8 cellular contexts compared by ENCODE assay signal in genomic region chr6:157020398-157021266, GRCh38.
A peak's percentile ranks its signal among the peaks of the same experiment; 100 is the strongest.
DNase-seq lines count a peak whose midpoint lies in the region; ATAC-seq and TF ChIP-seq lines count a peak whose summit lies in the region.

No MANE protein-coding gene starts in this region.

- peak overlapping the region; percentile 80 for H3K9ac ChIP-seq in neural cell (ENCODE audit: low read length)

- H3K27me3 ChIP-seq in neural cell (ENCODE audit: insufficient read depth, low read depth, low read length) (no peaks in the 10 kb centered on the region), tibial artery (no peaks in the 10 kb centered on the region)

- TF ChIP-seq CTCF in C4-2B (conservative IDR thresholded peaks at IDR 0.05) (no peak), neural cell (IDR thresholded peaks at IDR 0.05; ENCODE audit: poor library complexity, severe bottlenecking) (no peak), tibial artery (IDR thresholded peaks at IDR 0.05) (no peak)

- ATAC-seq in GM19023 (IDR thresholded peaks at IDR 0.05; ENCODE audit: unreplicated experiment) (peak; percentile 39), HG03159 (IDR thresholded peaks at IDR 0.05; ENCODE audit: unreplicated experiment) (peak; percentile 44)

- peak overlapping the region; percentile 93 for H3K27ac ChIP-seq in C4-2B
- H3K27ac ChIP-seq in neural cell (ENCODE audit: low read length), result peak overlapping the region; percentile 81
- H3K27ac ChIP-seq in tibial artery, result peak overlapping the region; percentile 95 to 98

- H3K4me2 ChIP-seq in neural cell (ENCODE audit: low read length), result no peak overlapping the region

- H3K79me2 ChIP-seq in neural cell (replicated peaks; ENCODE audit: insufficient read depth, low read length), result peaks cover 44% of the 10 kb centered on the region

- H3K9me2 ChIP-seq in neural cell (ENCODE audit: insufficient read depth, low read length), result no peaks in the 10 kb centered on the region

- H3K9me3 ChIP-seq in neural cell (ENCODE audit: low read length), result no peaks in the 10 kb centered on the region
- no peaks in the 10 kb centered on the region for H3K9me3 ChIP-seq in tibial artery

- peaks cover 3 to 59% (median 20%) of the 10 kb centered on the region in 4 donors for H3K4me1 ChIP-seq in tibial artery

- H3K4me3 ChIP-seq in neural cell (ENCODE audit: low read length) (peak overlapping the region; percentile 85), tibial artery (peak overlapping the region; percentile 68 to 90)

- H3K36me3 ChIP-seq in neural cell (ENCODE audit: insufficient read depth, low read length) (no peaks in the 10 kb centered on the region), tibial artery (no peaks in the 10 kb centered on the region)

- TF ChIP-seq EP300 in neural cell (conservative IDR thresholded peaks at IDR 0.05; ENCODE audit: poor library complexity, severe bottlenecking), result no peak

- DNase-seq in NCI-H774 (lab: John Stamatoyannopoulos, UW) (peak; percentile 72), activated T-helper 1 cell treated with Interleukin-2 at 50 U/mL for 16 hours (ENCODE audit: low read depth) (peak; percentile 38), fibroblast of peridontal ligament (ENCODE audit: extremely low read depth) (peak; percentile 70), tibial artery (no peak)

- peak overlapping the region; percentile 21 for H2AFZ ChIP-seq in neural cell (ENCODE audit: low read depth, low read length)

- H3F3A ChIP-seq in neural cell (ENCODE audit: insufficient read depth, low read length, poor library complexity, severe bottlenecking), result peaks cover 4% of the 10 kb centered on the region

- TF ChIP-seq RAD21 in neural cell (conservative IDR thresholded peaks at IDR 0.05), result no peak

- H4K20me1 ChIP-seq in neural cell (ENCODE audit: insufficient read depth), result no peaks in the 10 kb centered on the region

- intact Hi-C loops in tibial artery (cut with DNase I; ENCODE audit: low total_unique reads), result loop anchor here (2.0 to 5.0 kb wide), 3 partner anchors 243 to 334 kb away; partner anchors contain the start of gene ARID1B

TF ChIP-seq in neural cell, 6 proteins besides CTCF, POLR2A, EP300 and RAD21:
- no peak for TF ChIP-seq SMC3 (conservative IDR thresholded peaks at IDR 0.05; ENCODE audit: poor library complexity)
- no peak for TF ChIP-seq MXI1 (conservative IDR thresholded peaks at IDR 0.05; ENCODE audit: poor library complexity, severe bottlenecking)
- TF ChIP-seq TAF1 (IDR thresholded peaks at IDR 0.05; ENCODE audit: low read depth), result no peak
- TF ChIP-seq REST (IDR thresholded peaks at IDR 0.05; ENCODE audit: borderline replicate concordance), result no peak
- TF ChIP-seq POLR2AphosphoS5 (IDR thresholded peaks at IDR 0.05), result no peak
- no peak for TF ChIP-seq EZH2 (IDR thresholded peaks at IDR 0.05; ENCODE audit: borderline replicate concordance, insufficient read depth, low read length, poor library complexity, severe bottlenecking)

Comparison
In these comparisons a context has a peak if more than half of its experiments do, and no peak if none do; other contexts are left out.
1. DNase-seq: peak in NCI-H774 (single experiment), activated T-helper 1 cell treated with Interleukin-2 at 50 U/mL for 16 hours (single experiment) and fibroblast of peridontal ligament (single experiment); none in tibial artery (0 of 2).
2. Peak in every context shown above with its lines, with median percentiles within 50 percentile points of each other: H3K27ac ChIP-seq.